9 cellular contexts compared by ENCODE assay signal in genomic region chr4:94758141-94758699, GRCh38. TPM values are rescaled to one million over a fixed set of nuclear protein-coding genes. Genes with fewer than 3 reads are reported as not detected.
DNase-seq lines count a peak whose midpoint lies in the region; ATAC-seq and TF ChIP-seq lines count a peak whose summit lies in the region.
"Had no signal": no experiment of that assay in that cellular context is flagged by ENCODE, and none has a peak within 500 bp of the region (broad histone marks: within the 10 kb centered on the region; RNA-seq: fewer than 3 reads in every experiment).

No MANE protein-coding gene starts in this region.

- H2AFZ ChIP-seq in neuron (ENCODE audit: low read depth, low read length) = peak overlapping the region; percentile 72

- 0 to 4% methylated on average over 4 to 6 of the region's 69 CpGs for WGBS in gastroesophageal sphincter (ENCODE audit: low coverage in 1 of 2), 2 donors

- TF ChIP-seq EP300 in gastroesophageal sphincter (IDR thresholded peaks at IDR 0.05) = no peak

- H3K27ac ChIP-seq in gastroesophageal sphincter = peak overlapping the region; percentile 51 to 94 (median 90)

- TF ChIP-seq POLR2A in gastroesophageal sphincter (IDR thresholded peaks at IDR 0.05) = no peak

- H3K27me3 ChIP-seq in gastroesophageal sphincter = no peaks in the 10 kb centered on the region
- no peaks in the 10 kb centered on the region for H3K27me3 ChIP-seq in neuron (ENCODE audit: insufficient read depth, low read length)

- H3K4me3 ChIP-seq in WI38 (ENCODE audit: low read depth, low read length) (peak overlapping the region; percentile 71), gastroesophageal sphincter (peak overlapping the region; percentile 52 to 74), neuron (ENCODE audit: low read length) (peak overlapping the region; percentile 97)

- H3K9me3 ChIP-seq in gastroesophageal sphincter (no peaks in the 10 kb centered on the region), neuron (ENCODE audit: low read length) (no peaks in the 10 kb centered on the region)

- peak; percentile 56 for DNase-seq in activated CD8-positive, alpha-beta memory T cell treated with anti-CD3 and anti-CD28 coated beads for 24 hours
- no peak for DNase-seq in activated CD8-positive, alpha-beta memory T cell treated with anti-CD3 and anti-CD28 coated beads, Interleukin-2, amount 50 U/mL, for 4 hours
- DNase-seq in MV-4-11 (lab: John Stamatoyannopoulos, UW) (no peak), RKO (ENCODE audit: low spot score) (no peak)

- ATAC-seq in gastroesophageal sphincter (peak; percentile 74), HG03039 (IDR thresholded peaks at IDR 0.05; ENCODE audit: unreplicated experiment) (no peak)

- TF ChIP-seq CTCF in WI38 (IDR thresholded peaks at IDR 0.05; ENCODE audit: low read depth, low read length) = no peak
- TF ChIP-seq CTCF in gastroesophageal sphincter (IDR thresholded peaks at IDR 0.05) = no peak

- H3K36me3 ChIP-seq in gastroesophageal sphincter (no peaks in the 10 kb centered on the region), neuron (ENCODE audit: insufficient read depth, low read length) (no peaks in the 10 kb centered on the region)

- H3K4me1 ChIP-seq in gastroesophageal sphincter = peaks cover 0 to 60% (median 0%) of the 10 kb centered on the region in 3 donors
- H3K4me1 ChIP-seq in neuron (ENCODE audit: insufficient read depth, low read length) = peaks cover 40% of the 10 kb centered on the region

RNA-seq across cellular contexts. Expression of gene BMPR1B, which starts 0.5 kb away (rescaled TPM):
- 10 to 100 TPM; 10.5 to 40.9 (median 20.3) TPM for total RNA-seq in gastroesophageal sphincter
- total RNA-seq: activated CD8-positive, alpha-beta memory T cell treated with anti-CD3 and anti-CD28 coated beads for 36 hours had no signal
